11 cellular contexts compared by ENCODE assay signal in genomic region chr13:113854238-113855011, GRCh38. TPM values are rescaled to one million over a fixed set of nuclear protein-coding genes. Genes with fewer than 3 reads are reported as not detected.
DNase-seq lines count a peak whose midpoint lies in the region; ATAC-seq and TF ChIP-seq lines count a peak whose summit lies in the region.
"Had no signal": no experiment of that assay in that cellular context is flagged by ENCODE, and none has a peak within 500 bp of the region (broad histone marks: within the 10 kb centered on the region; RNA-seq: fewer than 3 reads in every experiment).

No MANE protein-coding gene starts in this region.

- intact Hi-C loops in body of pancreas (cut with DNase I), result no loop called here

- no peaks in the 10 kb centered on the region for H3K27me3 ChIP-seq in body of pancreas

- peak; percentile 39 for DNase-seq in activated T-cell treated with anti-CD3 and anti-CD28 coated beads, Interleukin-2, amount 50 U/mL, for 24 hours
- DNase-seq in activated T-cell treated with anti-CD3 and anti-CD28 coated beads for 4 hours (no peak), body of pancreas (peak; percentile 13 to 63 (median 18)), mesenteric fat pad (ENCODE audit: low spot score) (peak; percentile 88), ureter (ENCODE audit: low spot score) (peak; percentile 49), NAMALWA (ENCODE audit: low spot score) (no peak)

- H3K36me3 Mint-ChIP-seq in activated T-cell treated with anti-CD3 and anti-CD28 coated beads, Interleukin-2, amount 50 U/mL, for 24 hours (ENCODE audit: low read depth), result no peaks in the 10 kb centered on the region

- ATAC-seq in body of pancreas, result no peak
- no peak for ATAC-seq in GM19452 (IDR thresholded peaks at IDR 0.05; ENCODE audit: unreplicated experiment)
- no peak for ATAC-seq in GM18870 (IDR thresholded peaks at IDR 0.05; ENCODE audit: unreplicated experiment)

- peaks cover 24% of the 10 kb centered on the region for H3K27me3 Mint-ChIP-seq in activated T-cell treated with anti-CD3 and anti-CD28 coated beads, Interleukin-2, amount 50 U/mL, for 24 hours

- no peak for TF ChIP-seq CTCF in body of pancreas (IDR thresholded peaks at IDR 0.05)

- peaks cover 16% of the 10 kb centered on the region for H3K4me1 Mint-ChIP-seq in activated T-cell treated with anti-CD3 and anti-CD28 coated beads, Interleukin-2, amount 50 U/mL, for 24 hours (ENCODE audit: low read depth)

- H3K9me3 Mint-ChIP-seq in activated T-cell treated with anti-CD3 and anti-CD28 coated beads, Interleukin-2, amount 50 U/mL, for 24 hours, result peaks cover 7% of the 10 kb centered on the region

- no peaks in the 10 kb centered on the region for H3K9me3 ChIP-seq in body of pancreas

- peaks cover 64% of the 10 kb centered on the region for H3K4me1 ChIP-seq in body of pancreas

- H3K4me3 Mint-ChIP-seq in activated T-cell treated with anti-CD3 and anti-CD28 coated beads, Interleukin-2, amount 50 U/mL, for 24 hours, result no peak overlapping the region

- peaks cover 0 to 1% of the 10 kb centered on the region in 2 donors for H3K36me3 ChIP-seq in body of pancreas (replicated peaks in 1 of 2; ENCODE audit: insufficient read depth in 1 of 2, low read depth in 2 of 2)

- TF ChIP-seq POLR2A in body of pancreas (IDR thresholded peaks at IDR 0.05), result no peak

- no peak overlapping the region for H3K4me3 ChIP-seq in body of pancreas
- H3K4me3 ChIP-seq: skin epidermis had no signal

- H3K27ac Mint-ChIP-seq in activated T-cell treated with anti-CD3 and anti-CD28 coated beads, Interleukin-2, amount 50 U/mL, for 24 hours, result no peak overlapping the region

- 78 to 85% methylated on average over 20 to 31 of the region's 31 CpGs for WGBS in body of pancreas, 2 donors

- peak overlapping the region in 2 of 4 donors; percentile 53 to 56 for H3K27ac ChIP-seq in body of pancreas
- H3K27ac ChIP-seq: epithelial cell of prostate, KMS-11 had no signal

RNA-seq across cellular contexts. Expression of gene GAS6, which starts 9.5 kb away (rescaled TPM):
- 100 to 1,000 TPM in 1 of 2 donors, 10 to 100 TPM in 1; 83.0 to 145 TPM for total RNA-seq in body of pancreas
- total RNA-seq in mesenteric fat pad, result 88.6 TPM
- total RNA-seq in ureter, result 68.1 TPM

Comparison
In these comparisons a context has a peak if more than half of its experiments do, and no peak if none do; other contexts are left out.
1. DNase-seq: peak in activated T-cell treated with anti-CD3 and anti-CD28 coated beads, Interleukin-2, amount 50 U/mL, for 24 hours (single experiment), body of pancreas (4 of 4), mesenteric fat pad (single experiment) and ureter (single experiment); none in activated T-cell treated with anti-CD3 and anti-CD28 coated beads for 4 hours (single experiment) and NAMALWA (single experiment).